8 cellular contexts compared by ENCODE assay signal in genomic region chr1:109643385-109644230, GRCh38. TPM values are rescaled to one million over a fixed set of nuclear protein-coding genes. Genes with fewer than 3 reads are reported as not detected.
DNase-seq lines count a peak whose midpoint lies in the region; ATAC-seq and TF ChIP-seq lines count a peak whose summit lies in the region.

No MANE protein-coding gene starts in this region.

- H3K4me3 ChIP-seq in choroid plexus epithelial cell (ENCODE audit: low read depth, low read length) = no peak overlapping the region
- H3K4me3 ChIP-seq in lung = peak overlapping the region; percentile 1

- peak; percentile 57 for DNase-seq in A172 (ENCODE audit: low spot score)
- DNase-seq in NCI-H446 treated with DMSO at 0.1 percent for 48 hours (lab: John Stamatoyannopoulos, UW) = peak; percentile 32
- DNase-seq in activated CD4-positive, alpha-beta T cell treated with anti-CD3 and anti-CD28 coated beads for 24 hours (ENCODE audit: low read depth in 2 of 2) = peak; percentile 87 to 88
- DNase-seq in choroid plexus epithelial cell (ENCODE audit: low read depth) = peak; percentile 75
- peak; percentile 88 for DNase-seq in lung (ENCODE audit: low spot score)
- DNase-seq in stimulated activated CD8-positive, alpha-beta memory T cell treated with anti-CD3 and anti-CD28 coated beads, Interleukin-15, amount 100 ng/mL, for 1 hour (ENCODE audit: low read depth) = peak; percentile 82

- H3K36me3 ChIP-seq in lung (ENCODE audit: control insufficient read depth in 2 of 2, insufficient read depth in 2 of 2, low read length in 2 of 2) = no peaks in the 10 kb centered on the region

- H3K4me1 ChIP-seq in lung (ENCODE audit: control insufficient read depth in 2 of 2, insufficient read depth in 2 of 2, low read length in 2 of 2) = peaks cover 0 to 6% of the 10 kb centered on the region in 2 donors

- H3K9me3 ChIP-seq in lung (ENCODE audit: control insufficient read depth in 2 of 2, insufficient read depth in 1 of 2, low read length in 1 of 2) = no peaks in the 10 kb centered on the region

- H3K27me3 ChIP-seq in lung (ENCODE audit: control insufficient read depth, insufficient read depth) = no peaks in the 10 kb centered on the region

- ATAC-seq in GM18517 (IDR thresholded peaks at IDR 0.05; ENCODE audit: unreplicated experiment) = peak; percentile 73
- peak; percentile 83 for ATAC-seq in HG03039 (IDR thresholded peaks at IDR 0.05; ENCODE audit: unreplicated experiment)
- peak; percentile 83 for ATAC-seq in lung (ENCODE audit: insufficient read depth, low FRiP score)

- peak; percentile 88 for TF ChIP-seq CTCF in choroid plexus epithelial cell (conservative IDR thresholded peaks at IDR 0.05; ENCODE audit: low read depth, low read length)
- TF ChIP-seq CTCF in lung (IDR thresholded peaks at IDR 0.05; ENCODE audit: control extremely low read depth, extremely low read depth) = peak; percentile 85

- WGBS in lung, 2 donors = 38 to 44% methylated on average over 32 of the region's 32 CpGs

- H3K27ac ChIP-seq in lung (ENCODE audit: low read depth in 1 of 2, low read length in 1 of 2) = no peak overlapping the region

RNA-seq across cellular contexts. Expression of gene GSTM4, which starts 12.3 kb away (rescaled TPM):
- total RNA-seq in A172 (2014; rRNA removed; shearing (Covaris generic)) = 35.7 and 41.8 TPM in 2 replicates
- 10 to 100 TPM; 18.6 to 19.7 TPM for total RNA-seq in lung
- 10 to 100 TPM in 1 of 2 donors, 1 to 10 TPM in 1; 8.8 to 17.1 TPM for polyA plus RNA-seq in lung

RNA-seq across cellular contexts. Expression of gene AMPD2, which starts 24.0 kb away (rescaled TPM):
- total RNA-seq in A172 (2014; rRNA removed; shearing (Covaris generic)) = 47.5 and 75.8 TPM in 2 replicates
- 10 to 100 TPM; 35.8 to 57.4 TPM for total RNA-seq in lung
- polyA plus RNA-seq in lung = 10 to 100 TPM; 16.7 to 53.2 TPM

RNA-seq across cellular contexts. Expression of gene GNAT2, which starts 24.2 kb away (rescaled TPM):
- 0.41 TPM in 1 of 2 replicates, not detected in the other for total RNA-seq in A172 (2014; rRNA removed; shearing (Covaris generic))
- total RNA-seq in lung = not detected
- under 1 TPM in 1 of 2 donors, not detected in 1; 0.24 TPM for polyA plus RNA-seq in lung

RNA-seq across cellular contexts. Expression of gene GSTM2, which starts 24.2 kb away (rescaled TPM):
- total RNA-seq in A172 (2014; rRNA removed; shearing (Covaris generic)) = 8.9 and 16.9 TPM in 2 replicates
- total RNA-seq in lung = 100 to 1,000 TPM in 1 of 2 donors, 10 to 100 TPM in 1; 27.6 to 106 TPM
- polyA plus RNA-seq in lung = 10 to 100 TPM in 1 of 2 donors, 1 to 10 TPM in 1; 7.7 to 51.7 TPM

RNA-seq across cellular contexts. Expression of gene GSTM1, which starts 44.0 kb away (rescaled TPM):
- not detected in 2 replicates for total RNA-seq in A172 (2014; rRNA removed; shearing (Covaris generic))
- not detected for total RNA-seq in lung
- 10 to 100 TPM in 1 of 2 donors, under 1 TPM in 1; 0.10 to 36.9 TPM for polyA plus RNA-seq in lung

Comparison
In these comparisons a context has a peak if more than half of its experiments do, and no peak if none do; other contexts are left out.
1. DNase-seq: peak in every context shown above with its lines; median percentile 88 in lung; 88 in activated CD4-positive, alpha-beta T cell treated with anti-CD3 and anti-CD28 coated beads for 24 hours; 82 in stimulated activated CD8-positive, alpha-beta memory T cell treated with anti-CD3 and anti-CD28 coated beads, Interleukin-15, amount 100 ng/mL, for 1 hour; 75 in choroid plexus epithelial cell; 57 in A172; 32 in NCI-H446 treated with DMSO at 0.1 percent for 48 hours.